8 cellular contexts compared by ENCODE assay signal in genomic region chr16:18862891-18863290, GRCh38.
DNase-seq lines count a peak whose midpoint lies in the region; ATAC-seq, FAIRE-seq and TF ChIP-seq lines count a peak whose summit lies in the region.
"Not testable (repeated sequence)": the region's sequence is repeated elsewhere in the genome, so short reads cannot be mapped to it uniquely, and the experiment has no call there.

No MANE protein-coding gene starts in this region.

- H3K4me1 ChIP-seq in HEK293 (ENCODE audit: control insufficient read depth, insufficient read depth, low read length); naive thymus-derived CD4-positive, alpha-beta T cell (ENCODE audit: control insufficient read depth in 2 of 2, insufficient read depth in 2 of 2, low read length in 2 of 2); small intestine (ENCODE audit: control insufficient read depth in 2 of 2, insufficient read depth in 1 of 2, low read depth in 1 of 2, low read length in 1 of 2): not testable (repeated sequence)

- POLR2A ChIA-PET in HEK293 (lab: Yijun Ruan, JAX), result interaction anchor here (1.2 kb wide), 1 partner anchor 61 kb away, joined by 5 read pairs; the partner anchor contains the start of gene ARL6IP1
- POLR2A ChIA-PET in naive thymus-derived CD4-positive, alpha-beta T cell (lab: Charles Lee), result not testable (repeated sequence)

- ATAC-seq in activated T-cell treated with anti-CD3 and anti-CD28 coated beads, Interleukin-2, amount 50 U/mL, for 72 hours (replicated peaks in 1 of 2); effector memory CD8-positive, alpha-beta T cell (replicated peaks); naive thymus-derived CD4-positive, alpha-beta T cell: not testable (repeated sequence)

- intact Hi-C loops in activated CD4-positive, alpha-beta T cell treated with anti-CD3 and anti-CD28 coated beads, Interleukin-2, amount 10 ng/mL, durations not matched to agents 24 days and 14 days (cut with micrococcal nuclease); naive thymus-derived CD4-positive, alpha-beta T cell (cut with micrococcal nuclease): not testable (repeated sequence)

- H3K27ac Mint-ChIP-seq in activated CD4-positive, alpha-beta T cell treated with anti-CD3 and anti-CD28 coated beads, Interleukin-2, amount 10 ng/mL, durations not matched to agents 24 days and 14 days, result peak overlapping the region; percentile 34
- H3K27ac Mint-ChIP-seq in activated T-cell treated with anti-CD3 and anti-CD28 coated beads, Interleukin-2, amount 50 U/mL, for 72 hours, result peak overlapping the region; percentile 91
- H3K27ac Mint-ChIP-seq in activated naive CD8-positive, alpha-beta T cell, result peak overlapping the region; percentile 34
- H3K27ac Mint-ChIP-seq in effector memory CD8-positive, alpha-beta T cell, result peak overlapping the region; percentile 67 to 93
- peak overlapping the region in 6 of 9 donors; percentile 25 to 83 (median 72) for H3K27ac Mint-ChIP-seq in naive thymus-derived CD4-positive, alpha-beta T cell
- peak overlapping the region; percentile 8 for H3K27ac Mint-ChIP-seq in type B pancreatic cell

- FAIRE-seq in small intestine (lab: Jason Lieb, UNC), result not testable (repeated sequence)

- peaks cover 31% of the 10 kb centered on the region for H3K4me1 Mint-ChIP-seq in activated CD4-positive, alpha-beta T cell treated with anti-CD3 and anti-CD28 coated beads, Interleukin-2, amount 10 ng/mL, durations not matched to agents 24 days and 14 days
- H3K4me1 Mint-ChIP-seq in activated T-cell treated with anti-CD3 and anti-CD28 coated beads, Interleukin-2, amount 50 U/mL, for 72 hours (ENCODE audit: low read depth), result peaks cover 13% of the 10 kb centered on the region
- H3K4me1 Mint-ChIP-seq in activated naive CD8-positive, alpha-beta T cell (ENCODE audit: low read depth); type B pancreatic cell (ENCODE audit: unreplicated experiment): not testable (repeated sequence)
- peaks cover 3 to 21% of the 10 kb centered on the region in 2 donors for H3K4me1 Mint-ChIP-seq in effector memory CD8-positive, alpha-beta T cell (ENCODE audit: low read depth in 2 of 2)
- H3K4me1 Mint-ChIP-seq in naive thymus-derived CD4-positive, alpha-beta T cell, result peaks cover 0 to 28% (median 2%) of the 10 kb centered on the region in 7 donors

- not testable (repeated sequence) for H3K27me3 Mint-ChIP-seq in activated CD4-positive, alpha-beta T cell treated with anti-CD3 and anti-CD28 coated beads, Interleukin-2, amount 10 ng/mL, durations not matched to agents 24 days and 14 days; activated T-cell treated with anti-CD3 and anti-CD28 coated beads, Interleukin-2, amount 50 U/mL, for 72 hours (ENCODE audit: low read depth); activated naive CD8-positive, alpha-beta T cell; effector memory CD8-positive, alpha-beta T cell; naive thymus-derived CD4-positive, alpha-beta T cell; type B pancreatic cell

- H3K27ac ChIP-seq in HEK293 (ENCODE audit: extremely low read depth, low read depth, low read length); naive thymus-derived CD4-positive, alpha-beta T cell (ENCODE audit: low read depth, low read length): not testable (repeated sequence)
- peak overlapping the region in 1 of 2 donors; percentile 55 for H3K27ac ChIP-seq in small intestine (ENCODE audit: low read depth in 1 of 2, low read length in 1 of 2)

- not testable (repeated sequence) for TF ChIP-seq CTCF in HEK293 (tag by site-specific recombination; IDR thresholded peaks at IDR 0.05); type B pancreatic cell (conservative IDR thresholded peaks at IDR 0.05)

- H3K36me3 Mint-ChIP-seq in activated CD4-positive, alpha-beta T cell treated with anti-CD3 and anti-CD28 coated beads, Interleukin-2, amount 10 ng/mL, durations not matched to agents 24 days and 14 days (ENCODE audit: low read depth), result peaks cover 57% of the 10 kb centered on the region
- peaks cover 4 to 27% of the 10 kb centered on the region in 2 donors for H3K36me3 Mint-ChIP-seq in activated T-cell treated with anti-CD3 and anti-CD28 coated beads, Interleukin-2, amount 50 U/mL, for 72 hours (ENCODE audit: insufficient read depth in 2 of 2)
- H3K36me3 Mint-ChIP-seq in activated naive CD8-positive, alpha-beta T cell, result not testable (repeated sequence)
- H3K36me3 Mint-ChIP-seq in effector memory CD8-positive, alpha-beta T cell (ENCODE audit: insufficient read depth), result peaks cover 78% of the 10 kb centered on the region
- H3K36me3 Mint-ChIP-seq in naive thymus-derived CD4-positive, alpha-beta T cell, result peaks cover 0 to 39% (median 6%) of the 10 kb centered on the region in 5 donors
- peaks cover 21% of the 10 kb centered on the region for H3K36me3 Mint-ChIP-seq in type B pancreatic cell

- CTCF ChIA-PET in HEK293 (lab: Yijun Ruan, JAX); naive thymus-derived CD4-positive, alpha-beta T cell (lab: Charles Lee): not testable (repeated sequence)

- H3K9me3 Mint-ChIP-seq in activated CD4-positive, alpha-beta T cell treated with anti-CD3 and anti-CD28 coated beads, Interleukin-2, amount 10 ng/mL, durations not matched to agents 24 days and 14 days; activated T-cell treated with anti-CD3 and anti-CD28 coated beads, Interleukin-2, amount 50 U/mL, for 72 hours; activated naive CD8-positive, alpha-beta T cell (ENCODE audit: low read depth); effector memory CD8-positive, alpha-beta T cell; naive thymus-derived CD4-positive, alpha-beta T cell; type B pancreatic cell: not testable (repeated sequence)

- H3K4me3 ChIP-seq in HEK293 (ENCODE audit: low read depth, low read length); naive thymus-derived CD4-positive, alpha-beta T cell (ENCODE audit: low read length); small intestine (ENCODE audit: low read depth in 1 of 2, low read length in 2 of 2): not testable (repeated sequence)

- H3K9me3 ChIP-seq in HEK293 (ENCODE audit: control insufficient read depth, insufficient read depth, low read depth, low read length); naive thymus-derived CD4-positive, alpha-beta T cell (ENCODE audit: control insufficient read depth in 2 of 3, low read length in 3 of 3); small intestine (ENCODE audit: control insufficient read depth, low read depth): not testable (repeated sequence)

- not testable (repeated sequence) for H3K4me3 Mint-ChIP-seq in activated CD4-positive, alpha-beta T cell treated with anti-CD3 and anti-CD28 coated beads, Interleukin-2, amount 10 ng/mL, durations not matched to agents 24 days and 14 days; activated T-cell treated with anti-CD3 and anti-CD28 coated beads, Interleukin-2, amount 50 U/mL, for 72 hours; activated naive CD8-positive, alpha-beta T cell; effector memory CD8-positive, alpha-beta T cell; naive thymus-derived CD4-positive, alpha-beta T cell; type B pancreatic cell

- H3K36me3 ChIP-seq in HEK293 (ENCODE audit: control insufficient read depth in 2 of 2, insufficient read depth in 1 of 2, low read length in 2 of 2), result peaks cover 5 to 42% of the 10 kb centered on the region in 2 experiments; a peak in 2 of 3 replicates
- peaks cover 0 to 25% (median 4%) of the 10 kb centered on the region in 3 experiments for H3K36me3 ChIP-seq in naive thymus-derived CD4-positive, alpha-beta T cell (ENCODE audit: control insufficient read depth in 2 of 3, insufficient read depth in 3 of 3, low read length in 3 of 3)
- H3K36me3 ChIP-seq in small intestine (ENCODE audit: control insufficient read depth in 2 of 2, insufficient read depth in 2 of 2, low read length in 2 of 2), result not testable (repeated sequence)

- H3K27me3 ChIP-seq in naive thymus-derived CD4-positive, alpha-beta T cell (ENCODE audit: control insufficient read depth in 2 of 2, insufficient read depth in 2 of 2, low read length in 2 of 2); small intestine (ENCODE audit: control insufficient read depth in 2 of 2, insufficient read depth in 2 of 2, low read length in 2 of 2): not testable (repeated sequence)

- not testable (repeated sequence) for DNase-seq in activated CD4-positive, alpha-beta T cell treated with anti-CD3 and anti-CD28 coated beads, Interleukin-2, amount 10 ng/mL, durations not matched to agents 24 days and 14 days; activated T-cell treated with anti-CD3 and anti-CD28 coated beads, Interleukin-2, amount 50 U/mL, for 72 hours; effector memory CD8-positive, alpha-beta T cell; naive thymus-derived CD4-positive, alpha-beta T cell; type B pancreatic cell (ENCODE audit: extremely low spot score, unreplicated experiment)
- peak; percentile 74 for DNase-seq in small intestine

TF ChIP-seq in HEK293, 187 proteins besides CTCF, POLR2A, EP300 and RAD21:
- peak; percentile 61; the same call in 1 of the 2 replicates for TF ChIP-seq ZNF664 (tag by site-specific recombination; IDR thresholded peaks at IDR 0.05)

Comparison
In these comparisons a context has a peak if more than half of its experiments do, and no peak if none do; other contexts are left out.
1. H3K27ac Mint-ChIP-seq: peak in every context shown above with its lines; median percentile 91 in activated T-cell treated with anti-CD3 and anti-CD28 coated beads, Interleukin-2, amount 50 U/mL, for 72 hours; 80 in effector memory CD8-positive, alpha-beta T cell; 72 in naive thymus-derived CD4-positive, alpha-beta T cell; 34 in activated CD4-positive, alpha-beta T cell treated with anti-CD3 and anti-CD28 coated beads, Interleukin-2, amount 10 ng/mL, durations not matched to agents 24 days and 14 days; 34 in activated naive CD8-positive, alpha-beta T cell; 8 in type B pancreatic cell.